In the genomic region with DNA sequence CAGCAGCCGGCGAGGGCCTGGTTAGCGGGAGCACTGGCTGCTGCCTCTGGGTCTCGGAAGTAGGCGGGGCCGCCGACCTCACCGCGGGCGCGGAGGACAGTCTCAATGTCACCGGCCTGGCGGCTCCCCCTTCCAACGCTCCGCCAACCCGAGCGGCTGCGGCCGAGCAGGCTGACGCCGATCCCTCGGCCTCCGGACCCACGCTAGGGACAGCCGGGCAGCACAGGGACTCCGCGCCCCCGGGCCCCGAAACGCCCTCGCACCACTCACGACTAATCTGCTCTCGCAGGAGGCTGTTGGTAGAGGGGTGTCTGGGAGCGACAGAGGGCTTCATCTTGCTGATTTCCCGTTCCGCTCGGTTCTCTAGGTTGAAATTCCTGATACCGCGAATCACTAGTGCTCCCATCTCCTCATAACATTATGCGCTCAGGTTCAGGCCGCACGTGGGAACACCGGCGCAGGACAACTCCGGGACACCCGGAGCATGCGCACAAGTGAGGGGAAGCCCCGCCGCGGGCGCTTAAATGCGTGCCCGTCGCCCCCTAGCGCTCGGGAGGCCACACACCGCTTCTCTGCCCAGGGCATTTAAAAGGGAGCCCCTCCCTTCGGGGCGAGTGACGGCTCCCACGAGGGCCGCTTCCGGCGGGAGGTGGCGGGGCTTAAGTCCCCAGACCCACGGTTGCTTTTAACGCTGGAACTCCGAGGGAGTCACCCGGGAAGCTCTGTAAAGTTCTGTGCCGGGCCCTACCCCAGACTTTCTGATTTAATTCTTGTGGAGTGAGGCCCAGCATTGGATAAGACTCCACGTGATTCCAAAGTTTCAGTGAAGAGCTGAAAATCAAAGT, we compare ENCODE assay signal across 1 cellular context.
TF ChIP-seq lines count a peak whose summit lies in the region.

A gene (minus strand): TSS at position 496 of the 845 bp plus-strand sequence. CDS start 90 bp downstream, at position 406.

TF ChIP-seq in K562, 482 proteins besides CTCF, POLR2A, EP300 and RAD21 (continued from another document and continues in another):
- TF ChIP-seq, protein P1, sequence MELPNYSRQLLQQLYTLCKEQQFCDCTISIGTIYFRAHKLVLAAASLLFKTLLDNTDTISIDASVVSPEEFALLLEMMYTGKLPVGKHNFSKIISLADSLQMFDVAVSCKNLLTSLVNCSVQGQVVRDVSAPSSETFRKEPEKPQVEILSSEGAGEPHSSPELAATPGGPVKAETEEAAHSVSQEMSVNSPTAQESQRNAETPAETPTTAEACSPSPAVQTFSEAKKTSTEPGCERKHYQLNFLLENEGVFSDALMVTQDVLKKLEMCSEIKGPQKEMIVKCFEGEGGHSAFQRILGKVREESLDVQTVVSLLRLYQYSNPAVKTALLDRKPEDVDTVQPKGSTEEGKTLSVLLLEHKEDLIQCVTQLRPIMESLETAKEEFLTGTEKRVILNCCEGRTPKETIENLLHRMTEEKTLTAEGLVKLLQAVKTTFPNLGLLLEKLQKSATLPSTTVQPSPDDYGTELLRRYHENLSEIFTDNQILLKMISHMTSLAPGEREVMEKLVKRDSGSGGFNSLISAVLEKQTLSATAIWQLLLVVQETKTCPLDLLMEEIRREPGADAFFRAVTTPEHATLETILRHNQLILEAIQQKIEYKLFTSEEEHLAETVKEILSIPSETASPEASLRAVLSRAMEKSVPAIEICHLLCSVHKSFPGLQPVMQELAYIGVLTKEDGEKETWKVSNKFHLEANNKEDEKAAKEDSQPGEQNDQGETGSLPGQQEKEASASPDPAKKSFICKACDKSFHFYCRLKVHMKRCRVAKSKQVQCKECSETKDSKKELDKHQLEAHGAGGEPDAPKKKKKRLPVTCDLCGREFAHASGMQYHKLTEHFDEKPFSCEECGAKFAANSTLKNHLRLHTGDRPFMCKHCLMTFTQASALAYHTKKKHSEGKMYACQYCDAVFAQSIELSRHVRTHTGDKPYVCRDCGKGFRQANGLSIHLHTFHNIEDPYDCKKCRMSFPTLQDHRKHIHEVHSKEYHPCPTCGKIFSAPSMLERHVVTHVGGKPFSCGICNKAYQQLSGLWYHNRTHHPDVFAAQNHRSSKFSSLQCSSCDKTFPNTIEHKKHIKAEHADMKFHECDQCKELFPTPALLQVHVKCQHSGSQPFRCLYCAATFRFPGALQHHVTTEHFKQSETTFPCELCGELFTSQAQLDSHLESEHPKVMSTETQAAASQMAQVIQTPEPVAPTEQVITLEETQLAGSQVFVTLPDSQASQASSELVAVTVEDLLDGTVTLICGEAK (IDR thresholded peaks at IDR 0.05): no peak
- TF ChIP-seq, protein P1 (CRISPR knock-in tag; IDR thresholded peaks at IDR 0.05): no peak
- TF ChIP-seq FOXK2 (conservative IDR thresholded peaks at IDR 0.05 in 1 of 2, IDR thresholded peaks at IDR 0.05 in 1 of 2; ENCODE audit: low read depth in 2 of 2) (peak in 1 of 2 experiments; percentile 72; a peak in 2 of 4 replicates), CHD4 (IDR thresholded peaks at IDR 0.05; ENCODE audit: insufficient read depth, insufficient replicate concordance, low read depth, low read length, poor library complexity, severe bottlenecking) (no peak), ZNF143 (CRISPR knock-in tag; IDR thresholded peaks at IDR 0.05) (no peak), FOXP1 (CRISPR knock-in tag; IDR thresholded peaks at IDR 0.05) (0 out of 2 replicates have a peak, but pooled peaks have one; percentile 78), KLF6 (CRISPR knock-in tag; IDR thresholded peaks at IDR 0.05; ENCODE audit: borderline replicate concordance) (no peak), ZSCAN29 (IDR thresholded peaks at IDR 0.05) (no peak), TAF15 (IDR thresholded peaks at IDR 0.05; ENCODE audit: low read depth, low read length) (no peak), ZNF217 (CRISPR knock-in tag; IDR thresholded peaks at IDR 0.05) (no peak), PHTF2 (CRISPR knock-in tag; IDR thresholded peaks at IDR 0.05) (no peak), ZNF274 (IDR thresholded peaks at IDR 0.05; ENCODE audit: borderline replicate concordance, low read depth, low read length) (no peak), TGIF2 (CRISPR knock-in tag; IDR thresholded peaks at IDR 0.05) (peak; percentile 27; the same call in 1 of the 2 replicates), ILF3 (IDR thresholded peaks at IDR 0.05; ENCODE audit: borderline replicate concordance) (no peak), ZNF12 (CRISPR knock-in tag; IDR thresholded peaks at IDR 0.05) (no peak), SMAD4 (CRISPR knock-in tag; conservative IDR thresholded peaks at IDR 0.05) (peak; percentile 44; the same call in 1 of the 2 replicates), RAD51 (IDR thresholded peaks at IDR 0.05; ENCODE audit: borderline replicate concordance, low read depth) (no peak), PML (IDR thresholded peaks at IDR 0.05; ENCODE audit: low read length) (peak; percentile 65; the same call in 1 of the 2 replicates), SMARCC2 (IDR thresholded peaks at IDR 0.05; ENCODE audit: low read depth) (no peak; the same call in 1 of the 2 replicates), GATAD2B (IDR thresholded peaks at IDR 0.05; ENCODE audit: borderline replicate concordance) (peak; percentile 8; the same call in 1 of the 2 replicates), MEIS2 (IDR thresholded peaks at IDR 0.05; ENCODE audit: partially characterized antibody) (peak; percentile 77), RUNX1 (IDR thresholded peaks at IDR 0.05; ENCODE audit: low read depth) (no peak), ZNF717 (CRISPR knock-in tag; IDR thresholded peaks at IDR 0.05) (no peak), BRF1 (IDR thresholded peaks at IDR 0.05; ENCODE audit: borderline replicate concordance, extremely low read depth, insufficient read length) (no peak), HDGF (IDR thresholded peaks at IDR 0.05) (no peak), PCBP2 (IDR thresholded peaks at IDR 0.05; ENCODE audit: low read depth, low read length, poor library complexity, severe bottlenecking) (no peak), KDM2B (CRISPR knock-in tag; IDR thresholded peaks at IDR 0.05) (no peak), KLF1 (tag; IDR thresholded peaks at IDR 0.05) (peak; percentile 67; the same call in 1 of the 2 replicates), CC2D1A (IDR thresholded peaks at IDR 0.05) (peak; percentile 80), NFE2L1 (tag; IDR thresholded peaks at IDR 0.05; ENCODE audit: borderline replicate concordance, low read depth) (no peak), HDAC3 (IDR thresholded peaks at IDR 0.05; ENCODE audit: borderline replicate concordance, partially characterized antibody) (no peak)
- TF ChIP-seq, protein P2, sequence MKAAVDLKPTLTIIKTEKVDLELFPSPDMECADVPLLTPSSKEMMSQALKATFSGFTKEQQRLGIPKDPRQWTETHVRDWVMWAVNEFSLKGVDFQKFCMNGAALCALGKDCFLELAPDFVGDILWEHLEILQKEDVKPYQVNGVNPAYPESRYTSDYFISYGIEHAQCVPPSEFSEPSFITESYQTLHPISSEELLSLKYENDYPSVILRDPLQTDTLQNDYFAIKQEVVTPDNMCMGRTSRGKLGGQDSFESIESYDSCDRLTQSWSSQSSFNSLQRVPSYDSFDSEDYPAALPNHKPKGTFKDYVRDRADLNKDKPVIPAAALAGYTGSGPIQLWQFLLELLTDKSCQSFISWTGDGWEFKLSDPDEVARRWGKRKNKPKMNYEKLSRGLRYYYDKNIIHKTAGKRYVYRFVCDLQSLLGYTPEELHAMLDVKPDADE (conservative IDR thresholded peaks at IDR 0.05; ENCODE audit: control insufficient read depth, low read depth, low read length): peak; percentile 68
- TF ChIP-seq, protein P3, sequence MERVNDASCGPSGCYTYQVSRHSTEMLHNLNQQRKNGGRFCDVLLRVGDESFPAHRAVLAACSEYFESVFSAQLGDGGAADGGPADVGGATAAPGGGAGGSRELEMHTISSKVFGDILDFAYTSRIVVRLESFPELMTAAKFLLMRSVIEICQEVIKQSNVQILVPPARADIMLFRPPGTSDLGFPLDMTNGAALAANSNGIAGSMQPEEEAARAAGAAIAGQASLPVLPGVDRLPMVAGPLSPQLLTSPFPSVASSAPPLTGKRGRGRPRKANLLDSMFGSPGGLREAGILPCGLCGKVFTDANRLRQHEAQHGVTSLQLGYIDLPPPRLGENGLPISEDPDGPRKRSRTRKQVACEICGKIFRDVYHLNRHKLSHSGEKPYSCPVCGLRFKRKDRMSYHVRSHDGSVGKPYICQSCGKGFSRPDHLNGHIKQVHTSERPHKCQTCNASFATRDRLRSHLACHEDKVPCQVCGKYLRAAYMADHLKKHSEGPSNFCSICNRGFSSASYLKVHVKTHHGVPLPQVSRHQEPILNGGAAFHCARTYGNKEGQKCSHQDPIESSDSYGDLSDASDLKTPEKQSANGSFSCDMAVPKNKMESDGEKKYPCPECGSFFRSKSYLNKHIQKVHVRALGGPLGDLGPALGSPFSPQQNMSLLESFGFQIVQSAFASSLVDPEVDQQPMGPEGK (CRISPR knock-in tag; IDR thresholded peaks at IDR 0.05; ENCODE audit: borderline replicate concordance): no peak
- TF ChIP-seq, protein P4, sequence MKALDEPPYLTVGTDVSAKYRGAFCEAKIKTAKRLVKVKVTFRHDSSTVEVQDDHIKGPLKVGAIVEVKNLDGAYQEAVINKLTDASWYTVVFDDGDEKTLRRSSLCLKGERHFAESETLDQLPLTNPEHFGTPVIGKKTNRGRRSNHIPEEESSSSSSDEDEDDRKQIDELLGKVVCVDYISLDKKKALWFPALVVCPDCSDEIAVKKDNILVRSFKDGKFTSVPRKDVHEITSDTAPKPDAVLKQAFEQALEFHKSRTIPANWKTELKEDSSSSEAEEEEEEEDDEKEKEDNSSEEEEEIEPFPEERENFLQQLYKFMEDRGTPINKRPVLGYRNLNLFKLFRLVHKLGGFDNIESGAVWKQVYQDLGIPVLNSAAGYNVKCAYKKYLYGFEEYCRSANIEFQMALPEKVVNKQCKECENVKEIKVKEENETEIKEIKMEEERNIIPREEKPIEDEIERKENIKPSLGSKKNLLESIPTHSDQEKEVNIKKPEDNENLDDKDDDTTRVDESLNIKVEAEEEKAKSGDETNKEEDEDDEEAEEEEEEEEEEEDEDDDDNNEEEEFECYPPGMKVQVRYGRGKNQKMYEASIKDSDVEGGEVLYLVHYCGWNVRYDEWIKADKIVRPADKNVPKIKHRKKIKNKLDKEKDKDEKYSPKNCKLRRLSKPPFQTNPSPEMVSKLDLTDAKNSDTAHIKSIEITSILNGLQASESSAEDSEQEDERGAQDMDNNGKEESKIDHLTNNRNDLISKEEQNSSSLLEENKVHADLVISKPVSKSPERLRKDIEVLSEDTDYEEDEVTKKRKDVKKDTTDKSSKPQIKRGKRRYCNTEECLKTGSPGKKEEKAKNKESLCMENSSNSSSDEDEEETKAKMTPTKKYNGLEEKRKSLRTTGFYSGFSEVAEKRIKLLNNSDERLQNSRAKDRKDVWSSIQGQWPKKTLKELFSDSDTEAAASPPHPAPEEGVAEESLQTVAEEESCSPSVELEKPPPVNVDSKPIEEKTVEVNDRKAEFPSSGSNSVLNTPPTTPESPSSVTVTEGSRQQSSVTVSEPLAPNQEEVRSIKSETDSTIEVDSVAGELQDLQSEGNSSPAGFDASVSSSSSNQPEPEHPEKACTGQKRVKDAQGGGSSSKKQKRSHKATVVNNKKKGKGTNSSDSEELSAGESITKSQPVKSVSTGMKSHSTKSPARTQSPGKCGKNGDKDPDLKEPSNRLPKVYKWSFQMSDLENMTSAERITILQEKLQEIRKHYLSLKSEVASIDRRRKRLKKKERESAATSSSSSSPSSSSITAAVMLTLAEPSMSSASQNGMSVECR (CRISPR knock-in tag; IDR thresholded peaks at IDR 0.05): peak; percentile 39
- TF ChIP-seq, protein P5, sequence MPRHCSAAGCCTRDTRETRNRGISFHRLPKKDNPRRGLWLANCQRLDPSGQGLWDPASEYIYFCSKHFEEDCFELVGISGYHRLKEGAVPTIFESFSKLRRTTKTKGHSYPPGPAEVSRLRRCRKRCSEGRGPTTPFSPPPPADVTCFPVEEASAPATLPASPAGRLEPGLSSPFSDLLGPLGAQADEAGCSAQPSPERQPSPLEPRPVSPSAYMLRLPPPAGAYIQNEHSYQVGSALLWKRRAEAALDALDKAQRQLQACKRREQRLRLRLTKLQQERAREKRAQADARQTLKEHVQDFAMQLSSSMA (CRISPR knock-in tag; IDR thresholded peaks at IDR 0.05): no peak
- TF ChIP-seq, protein P6, sequence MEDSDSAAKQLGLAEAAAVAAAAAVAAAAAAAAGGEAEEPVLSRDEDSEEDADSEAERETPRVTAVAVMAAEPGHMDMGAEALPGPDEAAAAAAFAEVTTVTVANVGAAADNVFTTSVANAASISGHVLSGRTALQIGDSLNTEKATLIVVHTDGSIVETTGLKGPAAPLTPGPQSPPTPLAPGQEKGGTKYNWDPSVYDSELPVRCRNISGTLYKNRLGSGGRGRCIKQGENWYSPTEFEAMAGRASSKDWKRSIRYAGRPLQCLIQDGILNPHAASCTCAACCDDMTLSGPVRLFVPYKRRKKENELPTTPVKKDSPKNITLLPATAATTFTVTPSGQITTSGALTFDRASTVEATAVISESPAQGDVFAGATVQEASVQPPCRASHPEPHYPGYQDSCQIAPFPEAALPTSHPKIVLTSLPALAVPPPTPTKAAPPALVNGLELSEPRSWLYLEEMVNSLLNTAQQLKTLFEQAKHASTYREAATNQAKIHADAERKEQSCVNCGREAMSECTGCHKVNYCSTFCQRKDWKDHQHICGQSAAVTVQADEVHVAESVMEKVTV (CRISPR knock-in tag; IDR thresholded peaks at IDR 0.05): peak; percentile 69
